15 cellular contexts compared by ENCODE assay signal in the genomic region with DNA sequence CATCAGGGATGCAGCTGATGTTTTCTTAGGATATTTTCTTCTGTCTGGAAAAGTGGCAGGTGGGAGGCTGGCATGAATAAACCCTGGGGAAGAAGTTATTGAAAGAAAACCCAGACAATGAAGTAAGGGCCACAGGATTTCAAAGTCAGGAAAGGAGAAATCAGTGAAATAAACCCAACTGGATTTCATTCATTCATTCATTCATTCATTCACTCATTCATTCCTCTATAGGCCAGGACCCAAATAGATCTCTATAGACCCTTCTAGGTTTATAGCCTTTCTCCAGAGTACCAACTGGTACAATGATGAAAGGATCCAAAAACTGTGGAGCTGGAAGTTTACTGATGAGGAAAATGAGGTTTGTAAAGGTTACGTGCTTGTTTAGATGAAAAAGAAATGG.
DNase-seq lines count a peak whose midpoint lies in the region; ATAC-seq, FAIRE-seq and TF ChIP-seq lines count a peak whose summit lies in the region.
"Had no signal": no experiment of that assay in that cellular context is flagged by ENCODE, and none has a peak within 500 bp of the region (broad histone marks: within the 10 kb centered on the region; RNA-seq: fewer than 3 reads in every experiment).

No MANE protein-coding gene starts in this region.

- BruUV-seq in K562 (replicated peaks; lab: Mats Ljungman, UMichigan) = no TSS peak

- FAIRE-seq in GM19239 (lab: Jason Lieb, UNC) (peak; percentile 55), K562 (lab: Jason Lieb, UNC) (no peak), pancreas (lab: Jason Lieb, UNC) (no peak)
- FAIRE-seq: H54 had no signal

- H3K79me2 ChIP-seq in SU-DHL-6 (ENCODE audit: insufficient read depth, low read length) = no peaks in the 10 kb centered on the region
- no peaks in the 10 kb centered on the region for H3K79me2 ChIP-seq in K562 (ENCODE audit: control insufficient read depth, insufficient read depth, low read length)

- TF ChIP-seq POLR2A in K562 (conservative IDR thresholded peaks at IDR 0.05) = no peak

- H3K9me3 ChIP-seq in SU-DHL-6 (ENCODE audit: insufficient read depth, low read length) = no peaks in the 10 kb centered on the region
- H3K9me3 ChIP-seq in K562 (replicated peaks; ENCODE audit: control insufficient read depth, insufficient read depth, low read depth, low read length) = no peaks in the 10 kb centered on the region; the same call in 1 of the 2 replicates
- H3K9me3 ChIP-seq in pancreas = no peaks in the 10 kb centered on the region

- TF ChIP-seq RAD21 in K562 (CRISPR knock-in tag; conservative IDR thresholded peaks at IDR 0.05 in 1 of 2, IDR thresholded peaks at IDR 0.05 in 1 of 2) = no peak

- CTCF ChIA-PET in K562 (lab: Yijun Ruan, JAX; ENCODE audit: low intra/inter-chr PET ratio) = no interaction called here

- H2AFZ ChIP-seq in SU-DHL-6 (ENCODE audit: low read depth, low read length, severe bottlenecking) (no peak overlapping the region), K562 (ENCODE audit: low read depth, low read length) (no peak overlapping the region)
- H2AFZ ChIP-seq: GM23248 had no signal

- intact Hi-C loops in K562 (cut with micrococcal nuclease) = no loop called here
- intact Hi-C loops in pancreas (cut with DNase I) = no loop called here

- H3K4me1 ChIP-seq in K562 (replicated peaks in 1 of 2; ENCODE audit: control insufficient read depth in 2 of 2, insufficient read depth in 2 of 2, low read length in 2 of 2) (no peaks in the 10 kb centered on the region), pancreas (peaks cover 0 to 7% (median 0%) of the 10 kb centered on the region in 3 donors)

- H3K9ac ChIP-seq in SU-DHL-6 (ENCODE audit: low read length) (no peak overlapping the region), K562 (ENCODE audit: insufficient read depth in 1 of 2, low read depth in 2 of 2, low read length in 2 of 2) (no peak overlapping the region)
- H3K9ac ChIP-seq: GM23248 had no signal

- H3K9me2 ChIP-seq in SU-DHL-6 (replicated peaks; ENCODE audit: insufficient read depth, low read length) = no peaks in the 10 kb centered on the region

- ATAC-seq in K562 (no peak), pancreas (no peak), HG03521 (IDR thresholded peaks at IDR 0.05; ENCODE audit: unreplicated experiment) (no peak)

- in situ Hi-C loops in K562 (cut with MboI) = no loop called here

- no peak for DNase-seq in GM19239 (ENCODE audit: insufficient read length, low spot score)
- DNase-seq in K562 (ENCODE audit: extremely low read depth in 1 of 4, low spot score in 3 of 4) = no peak
- no peak for DNase-seq in pancreas
- DNase-seq in DMS79 (lab: John Stamatoyannopoulos, UW) = no peak
- DNase-seq in middle frontal gyrus (ENCODE audit: extremely low spot score, low spot score) = no peak
- DNase-seq: AML-193; C1 segment of cervical spinal cord; CD4-positive, alpha-beta T cell; DND-41; GDM1; GM23248; Karpas-422 had no signal

- H3K36me3 ChIP-seq in SU-DHL-6 (ENCODE audit: low read length) (no peaks in the 10 kb centered on the region), K562 (ENCODE audit: control insufficient read depth, insufficient read depth, low read length) (no peaks in the 10 kb centered on the region), pancreas (no peaks in the 10 kb centered on the region)

- peaks cover 65% of the 10 kb centered on the region for H3F3A ChIP-seq in SU-DHL-6 (ENCODE audit: insufficient read depth)

- no peak for TF ChIP-seq CTCF in SU-DHL-6 (IDR thresholded peaks at IDR 0.05; ENCODE audit: insufficient read depth, low read length, poor library complexity, severe bottlenecking)
- no peak for TF ChIP-seq CTCF in K562 (IDR thresholded peaks at IDR 0.05 in 2 of 3, conservative IDR thresholded peaks at IDR 0.05 in 1 of 3; ENCODE audit: insufficient read depth in 2 of 3, low read depth in 1 of 3, low read length in 3 of 3)
- no peak for TF ChIP-seq CTCF in pancreas (IDR thresholded peaks at IDR 0.05)

- H4K20me1 ChIP-seq in SU-DHL-6 (ENCODE audit: low read depth, low read length) (no peaks in the 10 kb centered on the region), K562 (replicated peaks; ENCODE audit: control insufficient read depth, insufficient read depth, low read length) (no peaks in the 10 kb centered on the region)

- H3K27me3 ChIP-seq in SU-DHL-6 (ENCODE audit: low read length) (no peaks in the 10 kb centered on the region), K562 (ENCODE audit: control insufficient read depth in 2 of 2, insufficient read depth in 2 of 2, low read length in 2 of 2) (peaks cover 10 to 22% of the 10 kb centered on the region in 2 experiments), pancreas (no peaks in the 10 kb centered on the region)

- POLR2A ChIA-PET in K562 (lab: Yijun Ruan, JAX) = no interaction called here

- H3K4me3 ChIP-seq in SU-DHL-6 (ENCODE audit: insufficient read depth, low read length, poor library complexity, severe bottlenecking) (no peak overlapping the region), K562 (no peak overlapping the region), pancreas (no peak overlapping the region)
- H3K4me3 ChIP-seq: GM23248 had no signal

- H3K4me2 ChIP-seq in SU-DHL-6 (ENCODE audit: low read depth, low read length, poor library complexity, severe bottlenecking) (no peak overlapping the region), K562 (ENCODE audit: insufficient read depth, low read length) (no peak overlapping the region)

- H3K27ac ChIP-seq in SU-DHL-6 (ENCODE audit: low read depth, low read length) (0 out of 2 replicates have a peak overlapping the region, but pooled peaks have one; percentile 26), K562 (ENCODE audit: extremely low read depth, low read depth, low read length) (no peak overlapping the region), pancreas (no peak overlapping the region)
- H3K27ac ChIP-seq: GM23248 had no signal

- 0% methylated on average over 1 of the region's 1 CpG for WGBS in K562 (ENCODE audit: insufficient coverage, low coverage, missing lambda C conversion rate)
- WGBS in pancreas, 2 donors = 98 to 100% methylated on average over 1 of the region's 1 CpG

- no peaks in the 10 kb centered on the region for H3K9me1 ChIP-seq in K562 (ENCODE audit: control insufficient read depth, insufficient read depth, low read length)

- TF ChIP-seq EP300 in K562 (IDR thresholded peaks at IDR 0.05; ENCODE audit: low read length) = no peak

TF ChIP-seq in K562, 482 proteins besides CTCF, POLR2A, EP300 and RAD21:
- TF ChIP-seq ZNF24 (IDR thresholded peaks at IDR 0.05) (peak; percentile 76; the same call in 1 of the 2 replicates), BMI1 (IDR thresholded peaks at IDR 0.05; ENCODE audit: low read length) (no peak)
